ENCODE assay signal across 8 cellular contexts in genomic region chr3:179181021-179181472, GRCh38. TPM values are rescaled to one million over a fixed set of nuclear protein-coding genes. Genes with fewer than 3 reads are reported as not detected.
DNase-seq lines count a peak whose midpoint lies in the region; ATAC-seq lines count a peak whose summit lies in the region.

No MANE protein-coding gene starts in this region.

- H3K36me3 ChIP-seq in ACC112 (ENCODE audit: insufficient read depth, low read length) (no peaks in the 10 kb centered on the region), skeletal muscle tissue (ENCODE audit: control insufficient read depth in 3 of 3, insufficient read depth in 3 of 3, low read length in 3 of 3) (no peaks in the 10 kb centered on the region)

- no peak overlapping the region for H2AFZ ChIP-seq in ACC112 (ENCODE audit: low read length, unreplicated experiment)

- H3K27ac ChIP-seq in ACC112 (ENCODE audit: low read depth, low read length) (peak overlapping the region; percentile 96), skeletal muscle tissue (ENCODE audit: low read depth, low read length) (peak overlapping the region; percentile 49)

- no peak overlapping the region for H3K9ac ChIP-seq in skeletal muscle tissue (ENCODE audit: low read depth in 1 of 3, low read length in 3 of 3)

- no peaks in the 10 kb centered on the region for H3K9me3 ChIP-seq in skeletal muscle tissue (ENCODE audit: control insufficient read depth in 3 of 3, low read length in 3 of 3)

- H3K4me3 ChIP-seq in ACC112 (ENCODE audit: low read depth, low read length), result peak overlapping the region; percentile 62
- H3K4me3 ChIP-seq in skeletal muscle tissue (ENCODE audit: low read length in 3 of 3), result peak overlapping the region in 1 of 3 donors; percentile 4

- H3K27me3 ChIP-seq in ACC112 (ENCODE audit: insufficient read depth, low read length), result no peaks in the 10 kb centered on the region
- H3K27me3 ChIP-seq in skeletal muscle tissue (ENCODE audit: control insufficient read depth in 3 of 3, insufficient read depth in 3 of 3, low read length in 3 of 3), result no peaks in the 10 kb centered on the region

- H3K4me1 ChIP-seq in ACC112 (ENCODE audit: control insufficient read depth, insufficient read depth, low read length, unreplicated experiment), result peaks cover 54% of the 10 kb centered on the region
- peaks cover 17 to 39% (median 30%) of the 10 kb centered on the region in 3 donors for H3K4me1 ChIP-seq in skeletal muscle tissue (ENCODE audit: control insufficient read depth in 3 of 3, insufficient read depth in 3 of 3, low read length in 3 of 3)

- DNase-seq in dermis microvascular lymphatic vessel endothelial cell (ENCODE audit: low read depth in 2 of 2) (peak; percentile 60 to 79), NCI-H1105 (lab: John Stamatoyannopoulos, UW) (no peak), RPMI8226 (no peak)
- no peak for DNase-seq in activated CD4-positive, alpha-beta T cell treated with anti-CD3 and anti-CD28 coated beads for 48 hours

- peaks cover 73% of the 10 kb centered on the region for H3K79me2 ChIP-seq in ACC112 (ENCODE audit: control insufficient read depth, insufficient read depth, low read length, unreplicated experiment)

- peak; percentile 51 for ATAC-seq in GM19467 (IDR thresholded peaks at IDR 0.05; ENCODE audit: unreplicated experiment)
- ATAC-seq in HG03558 (IDR thresholded peaks at IDR 0.05; ENCODE audit: extremely low read depth, unreplicated experiment), result peak; percentile 52

RNA-seq across cellular contexts. Expression of gene PIK3CA, which starts 32.9 kb away (rescaled TPM):
- total RNA-seq in dermis microvascular lymphatic vessel endothelial cell (20.8 and 31.4 TPM in 2 replicates), skeletal muscle tissue (20.4 TPM)

Comparison
In these comparisons a context has a peak if more than half of its experiments do, and no peak if none do; other contexts are left out.
1. DNase-seq: peak in dermis microvascular lymphatic vessel endothelial cell (2 of 2); none in activated CD4-positive, alpha-beta T cell treated with anti-CD3 and anti-CD28 coated beads for 48 hours (single experiment), NCI-H1105 (single experiment) and RPMI8226 (single experiment).